ENCODE assay signal across 20 cellular contexts in the genomic region with DNA sequence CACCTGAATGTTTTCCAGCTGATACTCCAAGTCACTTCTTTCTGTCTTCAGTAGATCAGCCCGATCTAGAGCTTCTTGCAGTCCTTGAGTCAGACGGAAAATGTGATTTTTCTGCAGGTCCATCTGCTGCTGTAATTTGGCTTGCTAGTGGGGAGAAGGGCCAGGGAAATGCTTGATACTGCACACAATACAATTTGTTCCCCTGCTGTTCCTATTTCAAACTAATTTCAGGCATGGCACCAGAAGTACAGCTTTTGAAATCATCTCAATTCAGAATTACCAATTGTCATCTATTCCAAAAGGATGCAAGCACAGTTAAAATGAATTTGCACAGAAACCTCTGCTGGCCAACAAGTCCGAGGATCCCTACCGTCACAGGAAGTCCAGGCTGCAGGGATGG. TPM values are rescaled to one million over a fixed set of nuclear protein-coding genes. Genes with fewer than 3 reads are reported as not detected.
DNase-seq lines count a peak whose midpoint lies in the region; ATAC-seq and TF ChIP-seq lines count a peak whose summit lies in the region.
"Had no signal": no experiment of that assay in that cellular context is flagged by ENCODE, and none has a peak within 500 bp of the region (broad histone marks: within the 10 kb centered on the region; RNA-seq: fewer than 3 reads in every experiment).

No MANE protein-coding gene starts in this region.

- H3K27me3 ChIP-seq in HAP-1 (ENCODE audit: low read depth) = no peaks in the 10 kb centered on the region
- H3K27me3 ChIP-seq: BE2C; BLaER1 treated with 17β-estradiol and CSF1 and Interleukin-3, amounts not matched to agents 10 nM and 100 nM had no signal

- no peak overlapping the region for H3K4me3 Mint-ChIP-seq in activated CD4-positive, alpha-beta T cell treated with anti-CD3 and anti-CD28 coated beads, Interleukin-2, amount 10 ng/mL, durations not matched to agents 7 days and 5 days
- no peak overlapping the region for H3K4me3 Mint-ChIP-seq in glutamatergic neuron (ENCODE audit: unreplicated experiment)
- H3K4me3 Mint-ChIP-seq: CD14-positive monocyte; CD4-positive, alpha-beta T cell; CD8-positive, alpha-beta memory T cell had no signal

- H3K4me3 ChIP-seq in HAP-1 = no peak overlapping the region
- H3K4me3 ChIP-seq: BLaER1 treated with 17β-estradiol and CSF1 and Interleukin-3, amounts not matched to agents 10 nM and 100 nM; GM23248 had no signal

- no peaks in the 10 kb centered on the region for H3K4me1 ChIP-seq in HAP-1
- H3K4me1 ChIP-seq: BE2C had no signal

- in situ Hi-C loops in HAP-1 (cut with MboI; ENCODE audit: low sequenced_read_pairs) = no loop called here

- intact Hi-C loops in posterior cingulate gyrus (cut with DNase I) = no loop called here

- peaks cover 42% of the 10 kb centered on the region for H3K36me3 Mint-ChIP-seq in activated CD4-positive, alpha-beta T cell treated with anti-CD3 and anti-CD28 coated beads, Interleukin-2, amount 10 ng/mL, durations not matched to agents 7 days and 5 days (ENCODE audit: low read depth)
- no peaks in the 10 kb centered on the region for H3K36me3 Mint-ChIP-seq in glutamatergic neuron (ENCODE audit: unreplicated experiment)

- H3K4me1 Mint-ChIP-seq in activated CD4-positive, alpha-beta T cell treated with anti-CD3 and anti-CD28 coated beads, Interleukin-2, amount 10 ng/mL, durations not matched to agents 7 days and 5 days = no peaks in the 10 kb centered on the region
- H3K4me1 Mint-ChIP-seq in glutamatergic neuron (ENCODE audit: low read depth, unreplicated experiment) = no peaks in the 10 kb centered on the region
- H3K4me1 Mint-ChIP-seq: CD14-positive monocyte; CD8-positive, alpha-beta memory T cell had no signal

- no peaks in the 10 kb centered on the region for H3K9me3 Mint-ChIP-seq in activated CD4-positive, alpha-beta T cell treated with anti-CD3 and anti-CD28 coated beads, Interleukin-2, amount 10 ng/mL, durations not matched to agents 7 days and 5 days
- no peaks in the 10 kb centered on the region for H3K9me3 Mint-ChIP-seq in glutamatergic neuron (ENCODE audit: unreplicated experiment)
- H3K9me3 Mint-ChIP-seq: CD14-positive monocyte; CD4-positive, alpha-beta T cell; CD8-positive, alpha-beta memory T cell had no signal

- DNase-seq in activated CD4-positive, alpha-beta T cell treated with anti-CD3 and anti-CD28 coated beads, Interleukin-2, amount 10 ng/mL, durations not matched to agents 7 days and 5 days = no peak
- no peak for DNase-seq in activated CD4-positive, alpha-beta T cell treated with anti-CD3 and anti-CD28 coated beads, Interleukin-2, amount 50 U/mL, for 1 hour
- peak; percentile 56 for DNase-seq in cerebellum (ENCODE audit: low spot score)
- peak; percentile 63 for DNase-seq in inferior parietal cortex (ENCODE audit: extremely low spot score)
- DNase-seq in posterior cingulate gyrus = no peak
- DNase-seq in HAP-1 (ENCODE audit: low spot score in 2 of 2) = no peak
- no peak for DNase-seq in glutamatergic neuron
- DNase-seq: BE2C; CD4-positive, alpha-beta T cell; CD8-positive, alpha-beta memory T cell; DMS 273 treated with DMSO at 0.1 percent for 48 hours; DMS79; EL; GF-D8; GM23248; H7 had no signal

- H3K27me3 Mint-ChIP-seq in activated CD4-positive, alpha-beta T cell treated with anti-CD3 and anti-CD28 coated beads, Interleukin-2, amount 10 ng/mL, durations not matched to agents 7 days and 5 days = no peaks in the 10 kb centered on the region
- H3K27me3 Mint-ChIP-seq in glutamatergic neuron (ENCODE audit: unreplicated experiment) = peaks cover 1% of the 10 kb centered on the region
- H3K27me3 Mint-ChIP-seq: CD4-positive, alpha-beta T cell; CD8-positive, alpha-beta memory T cell had no signal

- H3K27ac Mint-ChIP-seq in activated CD4-positive, alpha-beta T cell treated with anti-CD3 and anti-CD28 coated beads, Interleukin-2, amount 10 ng/mL, durations not matched to agents 7 days and 5 days = peak overlapping the region; percentile 13
- H3K27ac Mint-ChIP-seq in glutamatergic neuron (ENCODE audit: unreplicated experiment) = no peak overlapping the region
- H3K27ac Mint-ChIP-seq: CD14-positive monocyte; CD4-positive, alpha-beta T cell; CD8-positive, alpha-beta memory T cell had no signal

- H3K36me3 ChIP-seq in HAP-1 (replicated peaks) = peaks cover 52% of the 10 kb centered on the region

- POLR2A ChIA-PET in activated CD4-positive, alpha-beta T cell treated with anti-CD3 and anti-CD28 coated beads, Interleukin-2, amount 10 ng/mL, durations not matched to agents 7 days and 5 days (lab: Charles Lee) = no interaction called here

- no peak for ATAC-seq in GM21737 (IDR thresholded peaks at IDR 0.05; ENCODE audit: unreplicated experiment)
- ATAC-seq: HCT116 had no signal

- no peak for TF ChIP-seq CTCF in glutamatergic neuron (IDR thresholded peaks at IDR 0.05; ENCODE audit: partially characterized antibody, unreplicated experiment)

- no peaks in the 10 kb centered on the region for H3K9me3 ChIP-seq in HAP-1
- H3K9me3 ChIP-seq: BE2C; BLaER1 treated with 17β-estradiol and CSF1 and Interleukin-3, amounts not matched to agents 10 nM and 100 nM had no signal

- CTCF ChIA-PET in activated CD4-positive, alpha-beta T cell treated with anti-CD3 and anti-CD28 coated beads, Interleukin-2, amount 10 ng/mL, durations not matched to agents 7 days and 5 days (lab: Charles Lee) = no interaction called here

RNA-seq across cellular contexts. Expression of a gene that starts 53.4 kb away (rescaled TPM):
- 10 to 100 TPM; 30.7 to 37.2 TPM for total RNA-seq in activated CD4-positive, alpha-beta T cell treated with anti-CD3 and anti-CD28 coated beads, Interleukin-2, amount 10 ng/mL, durations not matched to agents 7 days and 5 days
- total RNA-seq in cerebellum (18.1 TPM), glutamatergic neuron (ENCODE audit: unreplicated experiment) (37.5 TPM)

Comparison
In these comparisons a context has a peak if more than half of its experiments do, and no peak if none do; other contexts are left out.
1. DNase-seq: peak in cerebellum (single experiment) and inferior parietal cortex (single experiment); none in activated CD4-positive, alpha-beta T cell treated with anti-CD3 and anti-CD28 coated beads, Interleukin-2, amount 10 ng/mL, durations not matched to agents 7 days and 5 days (single experiment), activated CD4-positive, alpha-beta T cell treated with anti-CD3 and anti-CD28 coated beads, Interleukin-2, amount 50 U/mL, for 1 hour (single experiment), posterior cingulate gyrus (0 of 10), HAP-1 (0 of 2) and glutamatergic neuron (single experiment).